1 cellular context compared by ENCODE assay signal in the genomic region with DNA sequence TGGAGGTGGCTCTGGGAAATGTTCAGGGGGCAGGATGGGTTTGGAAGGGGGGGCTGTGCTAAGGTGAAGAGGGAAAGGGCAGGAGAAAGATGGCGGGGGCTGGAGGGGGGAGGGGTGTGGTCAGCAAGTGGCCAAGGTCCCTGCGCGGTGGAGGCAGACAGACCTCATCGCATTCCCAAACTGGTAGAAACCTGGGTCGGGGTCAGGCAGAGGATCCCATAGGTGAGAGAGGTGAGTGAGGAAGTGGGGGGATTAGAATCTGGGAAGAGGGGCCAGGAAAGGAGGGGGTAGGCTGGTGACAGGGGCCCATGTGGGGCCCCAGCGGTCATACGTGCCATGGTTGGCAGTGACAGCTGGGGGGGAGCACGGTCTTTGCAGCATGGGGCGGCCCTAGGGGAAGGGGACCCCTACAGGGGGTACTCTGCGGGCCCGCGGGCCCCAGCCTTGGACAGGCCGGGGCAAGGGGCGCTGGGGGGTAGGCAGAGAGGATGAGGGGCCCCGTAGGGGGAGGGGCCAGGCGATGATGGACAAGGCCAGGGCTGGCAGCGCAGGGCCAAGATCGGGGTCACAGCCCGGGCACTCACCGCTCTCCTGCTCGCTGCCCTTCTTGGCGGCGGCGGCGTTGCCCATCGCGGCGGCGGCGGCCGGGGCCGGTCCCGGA.
TF ChIP-seq lines count a peak whose summit lies in the region.

No MANE protein-coding gene starts in this region.

TF ChIP-seq in WTC11, 78 proteins besides CTCF, POLR2A, EP300 and RAD21 (continued from another document):
- TF ChIP-seq, protein P1, sequence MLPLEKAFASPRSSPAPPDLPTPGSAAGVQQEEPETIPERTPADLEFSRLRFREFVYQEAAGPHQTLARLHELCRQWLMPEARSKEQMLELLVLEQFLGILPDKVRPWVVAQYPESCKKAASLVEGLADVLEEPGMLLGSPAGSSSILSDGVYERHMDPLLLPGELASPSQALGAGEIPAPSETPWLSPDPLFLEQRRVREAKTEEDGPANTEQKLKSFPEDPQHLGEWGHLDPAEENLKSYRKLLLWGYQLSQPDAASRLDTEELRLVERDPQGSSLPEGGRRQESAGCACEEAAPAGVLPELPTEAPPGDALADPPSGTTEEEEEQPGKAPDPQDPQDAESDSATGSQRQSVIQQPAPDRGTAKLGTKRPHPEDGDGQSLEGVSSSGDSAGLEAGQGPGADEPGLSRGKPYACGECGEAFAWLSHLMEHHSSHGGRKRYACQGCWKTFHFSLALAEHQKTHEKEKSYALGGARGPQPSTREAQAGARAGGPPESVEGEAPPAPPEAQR (CRISPR knock-in tag; IDR thresholded peaks at IDR 0.05), result no peak
- TF ChIP-seq, protein P2, sequence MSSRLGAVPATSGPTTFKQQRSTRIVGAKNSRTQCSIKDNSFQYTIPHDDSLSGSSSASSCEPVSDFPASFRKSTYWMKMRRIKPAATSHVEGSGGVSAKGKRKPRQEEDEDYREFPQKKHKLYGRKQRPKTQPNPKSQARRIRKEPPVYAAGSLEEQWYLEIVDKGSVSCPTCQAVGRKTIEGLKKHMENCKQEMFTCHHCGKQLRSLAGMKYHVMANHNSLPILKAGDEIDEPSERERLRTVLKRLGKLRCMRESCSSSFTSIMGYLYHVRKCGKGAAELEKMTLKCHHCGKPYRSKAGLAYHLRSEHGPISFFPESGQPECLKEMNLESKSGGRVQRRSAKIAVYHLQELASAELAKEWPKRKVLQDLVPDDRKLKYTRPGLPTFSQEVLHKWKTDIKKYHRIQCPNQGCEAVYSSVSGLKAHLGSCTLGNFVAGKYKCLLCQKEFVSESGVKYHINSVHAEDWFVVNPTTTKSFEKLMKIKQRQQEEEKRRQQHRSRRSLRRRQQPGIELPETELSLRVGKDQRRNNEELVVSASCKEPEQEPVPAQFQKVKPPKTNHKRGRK (CRISPR knock-in tag; IDR thresholded peaks at IDR 0.05; ENCODE audit: borderline replicate concordance), result no peak
TF ChIP-seq in WTC11: peak in this region for 0.
